ENCODE assay signal across 1 cellular context in the genomic region with DNA sequence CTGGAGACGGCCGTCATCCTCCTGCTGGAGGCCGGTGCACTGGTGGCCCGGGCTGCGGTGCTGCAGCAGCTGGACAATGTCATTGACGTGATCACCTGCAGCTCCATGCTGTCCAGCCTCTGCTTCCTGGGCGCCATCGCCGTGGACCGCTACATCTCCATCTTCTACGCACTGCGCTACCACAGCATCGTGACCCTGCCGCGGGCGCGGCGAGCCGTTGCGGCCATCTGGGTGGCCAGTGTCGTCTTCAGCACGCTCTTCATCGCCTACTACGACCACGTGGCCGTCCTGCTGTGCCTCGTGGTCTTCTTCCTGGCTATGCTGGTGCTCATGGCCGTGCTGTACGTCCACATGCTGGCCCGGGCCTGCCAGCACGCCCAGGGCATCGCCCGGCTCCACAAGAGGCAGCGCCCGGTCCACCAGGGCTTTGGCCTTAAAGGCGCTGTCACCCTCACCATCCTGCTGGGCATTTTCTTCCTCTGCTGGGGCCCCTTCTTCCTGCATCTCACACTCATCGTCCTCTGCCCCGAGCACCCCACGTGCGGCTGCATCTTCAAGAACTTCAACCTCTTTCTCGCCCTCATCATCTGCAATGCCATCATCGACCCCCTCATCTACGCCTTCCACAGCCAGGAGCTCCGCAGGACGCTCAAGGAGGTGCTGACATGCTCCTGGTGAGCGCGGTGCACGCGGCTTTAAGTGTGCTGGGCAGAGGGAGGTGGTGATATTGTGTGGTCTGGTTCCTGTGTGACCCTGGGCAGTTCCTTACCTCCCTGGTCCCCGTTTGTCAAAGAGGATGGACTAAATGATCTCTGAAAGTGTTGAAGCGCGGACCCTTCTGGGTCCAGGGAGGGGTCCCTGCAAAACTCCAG.
TF ChIP-seq lines count a peak whose summit lies in the region.

No MANE protein-coding gene starts in this region.

TF ChIP-seq in HepG2, 621 proteins besides CTCF, POLR2A, EP300 and RAD21 (continued from another document and continues in another):
- TF ChIP-seq, protein P1, sequence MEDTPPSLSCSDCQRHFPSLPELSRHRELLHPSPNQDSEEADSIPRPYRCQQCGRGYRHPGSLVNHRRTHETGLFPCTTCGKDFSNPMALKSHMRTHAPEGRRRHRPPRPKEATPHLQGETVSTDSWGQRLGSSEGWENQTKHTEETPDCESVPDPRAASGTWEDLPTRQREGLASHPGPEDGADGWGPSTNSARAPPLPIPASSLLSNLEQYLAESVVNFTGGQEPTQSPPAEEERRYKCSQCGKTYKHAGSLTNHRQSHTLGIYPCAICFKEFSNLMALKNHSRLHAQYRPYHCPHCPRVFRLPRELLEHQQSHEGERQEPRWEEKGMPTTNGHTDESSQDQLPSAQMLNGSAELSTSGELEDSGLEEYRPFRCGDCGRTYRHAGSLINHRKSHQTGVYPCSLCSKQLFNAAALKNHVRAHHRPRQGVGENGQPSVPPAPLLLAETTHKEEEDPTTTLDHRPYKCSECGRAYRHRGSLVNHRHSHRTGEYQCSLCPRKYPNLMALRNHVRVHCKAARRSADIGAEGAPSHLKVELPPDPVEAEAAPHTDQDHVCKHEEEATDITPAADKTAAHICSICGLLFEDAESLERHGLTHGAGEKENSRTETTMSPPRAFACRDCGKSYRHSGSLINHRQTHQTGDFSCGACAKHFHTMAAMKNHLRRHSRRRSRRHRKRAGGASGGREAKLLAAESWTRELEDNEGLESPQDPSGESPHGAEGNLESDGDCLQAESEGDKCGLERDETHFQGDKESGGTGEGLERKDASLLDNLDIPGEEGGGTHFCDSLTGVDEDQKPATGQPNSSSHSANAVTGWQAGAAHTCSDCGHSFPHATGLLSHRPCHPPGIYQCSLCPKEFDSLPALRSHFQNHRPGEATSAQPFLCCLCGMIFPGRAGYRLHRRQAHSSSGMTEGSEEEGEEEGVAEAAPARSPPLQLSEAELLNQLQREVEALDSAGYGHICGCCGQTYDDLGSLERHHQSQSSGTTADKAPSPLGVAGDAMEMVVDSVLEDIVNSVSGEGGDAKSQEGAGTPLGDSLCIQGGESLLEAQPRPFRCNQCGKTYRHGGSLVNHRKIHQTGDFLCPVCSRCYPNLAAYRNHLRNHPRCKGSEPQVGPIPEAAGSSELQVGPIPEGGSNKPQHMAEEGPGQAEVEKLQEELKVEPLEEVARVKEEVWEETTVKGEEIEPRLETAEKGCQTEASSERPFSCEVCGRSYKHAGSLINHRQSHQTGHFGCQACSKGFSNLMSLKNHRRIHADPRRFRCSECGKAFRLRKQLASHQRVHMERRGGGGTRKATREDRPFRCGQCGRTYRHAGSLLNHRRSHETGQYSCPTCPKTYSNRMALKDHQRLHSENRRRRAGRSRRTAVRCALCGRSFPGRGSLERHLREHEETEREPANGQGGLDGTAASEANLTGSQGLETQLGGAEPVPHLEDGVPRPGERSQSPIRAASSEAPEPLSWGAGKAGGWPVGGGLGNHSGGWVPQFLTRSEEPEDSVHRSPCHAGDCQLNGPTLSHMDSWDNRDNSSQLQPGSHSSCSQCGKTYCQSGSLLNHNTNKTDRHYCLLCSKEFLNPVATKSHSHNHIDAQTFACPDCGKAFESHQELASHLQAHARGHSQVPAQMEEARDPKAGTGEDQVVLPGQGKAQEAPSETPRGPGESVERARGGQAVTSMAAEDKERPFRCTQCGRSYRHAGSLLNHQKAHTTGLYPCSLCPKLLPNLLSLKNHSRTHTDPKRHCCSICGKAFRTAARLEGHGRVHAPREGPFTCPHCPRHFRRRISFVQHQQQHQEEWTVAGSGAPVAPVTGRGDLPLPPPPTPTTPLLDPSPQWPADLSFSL (CRISPR knock-in tag; IDR thresholded peaks at IDR 0.05): no peak
- TF ChIP-seq, protein P2, sequence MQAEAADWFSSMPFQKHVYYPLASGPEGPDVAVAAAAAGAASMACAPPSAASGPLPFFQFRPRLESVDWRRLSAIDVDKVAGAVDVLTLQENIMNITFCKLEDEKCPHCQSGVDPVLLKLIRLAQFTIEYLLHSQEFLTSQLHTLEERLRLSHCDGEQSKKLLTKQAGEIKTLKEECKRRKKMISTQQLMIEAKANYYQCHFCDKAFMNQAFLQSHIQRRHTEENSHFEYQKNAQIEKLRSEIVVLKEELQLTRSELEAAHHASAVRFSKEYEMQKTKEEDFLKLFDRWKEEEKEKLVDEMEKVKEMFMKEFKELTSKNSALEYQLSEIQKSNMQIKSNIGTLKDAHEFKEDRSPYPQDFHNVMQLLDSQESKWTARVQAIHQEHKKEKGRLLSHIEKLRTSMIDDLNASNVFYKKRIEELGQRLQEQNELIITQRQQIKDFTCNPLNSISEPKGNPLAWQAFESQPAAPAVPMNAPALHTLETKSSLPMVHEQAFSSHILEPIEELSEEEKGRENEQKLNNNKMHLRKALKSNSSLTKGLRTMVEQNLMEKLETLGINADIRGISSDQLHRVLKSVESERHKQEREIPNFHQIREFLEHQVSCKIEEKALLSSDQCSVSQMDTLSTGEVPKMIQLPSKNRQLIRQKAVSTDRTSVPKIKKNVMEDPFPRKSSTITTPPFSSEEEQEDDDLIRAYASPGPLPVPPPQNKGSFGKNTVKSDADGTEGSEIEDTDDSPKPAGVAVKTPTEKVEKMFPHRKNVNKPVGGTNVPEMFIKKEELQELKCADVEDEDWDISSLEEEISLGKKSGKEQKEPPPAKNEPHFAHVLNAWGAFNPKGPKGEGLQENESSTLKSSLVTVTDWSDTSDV (CRISPR knock-in tag; IDR thresholded peaks at IDR 0.05): 0 out of 2 replicates have a peak, but pooled peaks have one; percentile 19
- TF ChIP-seq, protein P3, sequence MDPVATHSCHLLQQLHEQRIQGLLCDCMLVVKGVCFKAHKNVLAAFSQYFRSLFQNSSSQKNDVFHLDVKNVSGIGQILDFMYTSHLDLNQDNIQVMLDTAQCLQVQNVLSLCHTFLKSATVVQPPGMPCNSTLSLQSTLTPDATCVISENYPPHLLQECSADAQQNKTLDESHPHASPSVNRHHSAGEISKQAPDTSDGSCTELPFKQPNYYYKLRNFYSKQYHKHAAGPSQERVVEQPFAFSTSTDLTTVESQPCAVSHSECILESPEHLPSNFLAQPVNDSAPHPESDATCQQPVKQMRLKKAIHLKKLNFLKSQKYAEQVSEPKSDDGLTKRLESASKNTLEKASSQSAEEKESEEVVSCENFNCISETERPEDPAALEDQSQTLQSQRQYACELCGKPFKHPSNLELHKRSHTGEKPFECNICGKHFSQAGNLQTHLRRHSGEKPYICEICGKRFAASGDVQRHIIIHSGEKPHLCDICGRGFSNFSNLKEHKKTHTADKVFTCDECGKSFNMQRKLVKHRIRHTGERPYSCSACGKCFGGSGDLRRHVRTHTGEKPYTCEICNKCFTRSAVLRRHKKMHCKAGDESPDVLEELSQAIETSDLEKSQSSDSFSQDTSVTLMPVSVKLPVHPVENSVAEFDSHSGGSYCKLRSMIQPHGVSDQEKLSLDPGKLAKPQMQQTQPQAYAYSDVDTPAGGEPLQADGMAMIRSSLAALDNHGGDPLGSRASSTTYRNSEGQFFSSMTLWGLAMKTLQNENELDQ (CRISPR knock-in tag; IDR thresholded peaks at IDR 0.05; ENCODE audit: borderline replicate concordance): no peak
- no peak for TF ChIP-seq GZF1 (CRISPR knock-in tag; IDR thresholded peaks at IDR 0.05)
- no peak for TF ChIP-seq EZH2 (conservative IDR thresholded peaks at IDR 0.05; ENCODE audit: low read depth, low read length)
- no peak; the same call in 1 of the 2 replicates for TF ChIP-seq ZNF776 (CRISPR knock-in tag; IDR thresholded peaks at IDR 0.05)
- no peak for TF ChIP-seq ATM (IDR thresholded peaks at IDR 0.05; ENCODE audit: borderline replicate concordance)
- no peak; the same call in 1 of the 2 replicates for TF ChIP-seq SSRP1 (CRISPR knock-in tag; IDR thresholded peaks at IDR 0.05)
- no peak for TF ChIP-seq ZKSCAN8 (CRISPR knock-in tag; IDR thresholded peaks at IDR 0.05; ENCODE audit: borderline replicate concordance)
- TF ChIP-seq RNF2 (conservative IDR thresholded peaks at IDR 0.05; ENCODE audit: low read depth): no peak
- no peak for TF ChIP-seq MXD3 (CRISPR knock-in tag; IDR thresholded peaks at IDR 0.05)
- TF ChIP-seq ZNF264 (CRISPR knock-in tag; IDR thresholded peaks at IDR 0.05): no peak
- no peak for TF ChIP-seq PTBP1 (IDR thresholded peaks at IDR 0.05; ENCODE audit: low read depth, low read length, poor library complexity, severe bottlenecking)
- TF ChIP-seq, protein P4, sequence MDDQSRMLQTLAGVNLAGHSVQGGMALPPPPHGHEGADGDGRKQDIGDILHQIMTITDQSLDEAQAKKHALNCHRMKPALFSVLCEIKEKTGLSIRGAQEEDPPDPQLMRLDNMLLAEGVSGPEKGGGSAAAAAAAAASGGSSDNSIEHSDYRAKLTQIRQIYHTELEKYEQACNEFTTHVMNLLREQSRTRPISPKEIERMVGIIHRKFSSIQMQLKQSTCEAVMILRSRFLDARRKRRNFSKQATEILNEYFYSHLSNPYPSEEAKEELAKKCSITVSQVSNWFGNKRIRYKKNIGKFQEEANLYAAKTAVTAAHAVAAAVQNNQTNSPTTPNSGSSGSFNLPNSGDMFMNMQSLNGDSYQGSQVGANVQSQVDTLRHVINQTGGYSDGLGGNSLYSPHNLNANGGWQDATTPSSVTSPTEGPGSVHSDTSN (CRISPR knock-in tag; IDR thresholded peaks at IDR 0.05; ENCODE audit: borderline replicate concordance): no peak
- TF ChIP-seq, protein P5, sequence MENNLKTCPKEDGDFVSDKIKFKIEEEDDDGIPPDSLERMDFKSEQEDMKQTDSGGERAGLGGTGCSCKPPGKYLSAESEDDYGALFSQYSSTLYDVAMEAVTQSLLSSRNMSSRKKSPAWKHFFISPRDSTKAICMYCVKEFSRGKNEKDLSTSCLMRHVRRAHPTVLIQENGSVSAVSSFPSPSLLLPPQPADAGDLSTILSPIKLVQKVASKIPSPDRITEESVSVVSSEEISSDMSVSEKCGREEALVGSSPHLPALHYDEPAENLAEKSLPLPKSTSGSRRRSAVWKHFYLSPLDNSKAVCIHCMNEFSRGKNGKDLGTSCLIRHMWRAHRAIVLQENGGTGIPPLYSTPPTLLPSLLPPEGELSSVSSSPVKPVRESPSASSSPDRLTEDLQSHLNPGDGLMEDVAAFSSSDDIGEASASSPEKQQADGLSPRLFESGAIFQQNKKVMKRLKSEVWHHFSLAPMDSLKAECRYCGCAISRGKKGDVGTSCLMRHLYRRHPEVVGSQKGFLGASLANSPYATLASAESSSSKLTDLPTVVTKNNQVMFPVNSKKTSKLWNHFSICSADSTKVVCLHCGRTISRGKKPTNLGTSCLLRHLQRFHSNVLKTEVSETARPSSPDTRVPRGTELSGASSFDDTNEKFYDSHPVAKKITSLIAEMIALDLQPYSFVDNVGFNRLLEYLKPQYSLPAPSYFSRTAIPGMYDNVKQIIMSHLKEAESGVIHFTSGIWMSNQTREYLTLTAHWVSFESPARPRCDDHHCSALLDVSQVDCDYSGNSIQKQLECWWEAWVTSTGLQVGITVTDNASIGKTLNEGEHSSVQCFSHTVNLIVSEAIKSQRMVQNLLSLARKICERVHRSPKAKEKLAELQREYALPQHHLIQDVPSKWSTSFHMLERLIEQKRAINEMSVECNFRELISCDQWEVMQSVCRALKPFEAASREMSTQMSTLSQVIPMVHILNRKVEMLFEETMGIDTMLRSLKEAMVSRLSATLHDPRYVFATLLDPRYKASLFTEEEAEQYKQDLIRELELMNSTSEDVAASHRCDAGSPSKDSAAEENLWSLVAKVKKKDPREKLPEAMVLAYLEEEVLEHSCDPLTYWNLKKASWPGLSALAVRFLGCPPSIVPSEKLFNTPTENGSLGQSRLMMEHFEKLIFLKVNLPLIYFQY (CRISPR knock-in tag; IDR thresholded peaks at IDR 0.05; ENCODE audit: borderline replicate concordance): no peak
- 0 out of 2 replicates have a peak, but pooled peaks have one; percentile 29 for TF ChIP-seq ZNF274 (CRISPR knock-in tag; IDR thresholded peaks at IDR 0.05)
- no peak for TF ChIP-seq U2AF1 (optimal IDR thresholded peaks at IDR 0.05; ENCODE audit: low read depth, low read length)
- TF ChIP-seq, protein P6, sequence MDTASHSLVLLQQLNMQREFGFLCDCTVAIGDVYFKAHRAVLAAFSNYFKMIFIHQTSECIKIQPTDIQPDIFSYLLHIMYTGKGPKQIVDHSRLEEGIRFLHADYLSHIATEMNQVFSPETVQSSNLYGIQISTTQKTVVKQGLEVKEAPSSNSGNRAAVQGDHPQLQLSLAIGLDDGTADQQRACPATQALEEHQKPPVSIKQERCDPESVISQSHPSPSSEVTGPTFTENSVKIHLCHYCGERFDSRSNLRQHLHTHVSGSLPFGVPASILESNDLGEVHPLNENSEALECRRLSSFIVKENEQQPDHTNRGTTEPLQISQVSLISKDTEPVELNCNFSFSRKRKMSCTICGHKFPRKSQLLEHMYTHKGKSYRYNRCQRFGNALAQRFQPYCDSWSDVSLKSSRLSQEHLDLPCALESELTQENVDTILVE (CRISPR knock-in tag; IDR thresholded peaks at IDR 0.05): no peak
- TF ChIP-seq MED1 (CRISPR knock-in tag; IDR thresholded peaks at IDR 0.05): no peak
- TF ChIP-seq ZFX (CRISPR knock-in tag; IDR thresholded peaks at IDR 0.05; ENCODE audit: low read depth): no peak
- no peak for TF ChIP-seq ZNF816 (CRISPR knock-in tag; IDR thresholded peaks at IDR 0.05; ENCODE audit: borderline replicate concordance)
- TF ChIP-seq, protein P7, sequence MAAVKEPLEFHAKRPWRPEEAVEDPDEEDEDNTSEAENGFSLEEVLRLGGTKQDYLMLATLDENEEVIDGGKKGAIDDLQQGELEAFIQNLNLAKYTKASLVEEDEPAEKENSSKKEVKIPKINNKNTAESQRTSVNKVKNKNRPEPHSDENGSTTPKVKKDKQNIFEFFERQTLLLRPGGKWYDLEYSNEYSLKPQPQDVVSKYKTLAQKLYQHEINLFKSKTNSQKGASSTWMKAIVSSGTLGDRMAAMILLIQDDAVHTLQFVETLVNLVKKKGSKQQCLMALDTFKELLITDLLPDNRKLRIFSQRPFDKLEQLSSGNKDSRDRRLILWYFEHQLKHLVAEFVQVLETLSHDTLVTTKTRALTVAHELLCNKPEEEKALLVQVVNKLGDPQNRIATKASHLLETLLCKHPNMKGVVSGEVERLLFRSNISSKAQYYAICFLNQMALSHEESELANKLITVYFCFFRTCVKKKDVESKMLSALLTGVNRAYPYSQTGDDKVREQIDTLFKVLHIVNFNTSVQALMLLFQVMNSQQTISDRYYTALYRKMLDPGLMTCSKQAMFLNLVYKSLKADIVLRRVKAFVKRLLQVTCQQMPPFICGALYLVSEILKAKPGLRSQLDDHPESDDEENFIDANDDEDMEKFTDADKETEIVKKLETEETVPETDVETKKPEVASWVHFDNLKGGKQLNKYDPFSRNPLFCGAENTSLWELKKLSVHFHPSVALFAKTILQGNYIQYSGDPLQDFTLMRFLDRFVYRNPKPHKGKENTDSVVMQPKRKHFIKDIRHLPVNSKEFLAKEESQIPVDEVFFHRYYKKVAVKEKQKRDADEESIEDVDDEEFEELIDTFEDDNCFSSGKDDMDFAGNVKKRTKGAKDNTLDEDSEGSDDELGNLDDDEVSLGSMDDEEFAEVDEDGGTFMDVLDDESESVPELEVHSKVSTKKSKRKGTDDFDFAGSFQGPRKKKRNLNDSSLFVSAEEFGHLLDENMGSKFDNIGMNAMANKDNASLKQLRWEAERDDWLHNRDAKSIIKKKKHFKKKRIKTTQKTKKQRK (IDR thresholded peaks at IDR 0.05; ENCODE audit: low read length): no peak
- no peak for TF ChIP-seq ZNF143 (CRISPR knock-in tag; IDR thresholded peaks at IDR 0.05)
- TF ChIP-seq SMC3 (IDR thresholded peaks at IDR 0.05; ENCODE audit: low read length): no peak
